Comparison of ENCODE assay signal across 27 cellular contexts in the genomic region with DNA sequence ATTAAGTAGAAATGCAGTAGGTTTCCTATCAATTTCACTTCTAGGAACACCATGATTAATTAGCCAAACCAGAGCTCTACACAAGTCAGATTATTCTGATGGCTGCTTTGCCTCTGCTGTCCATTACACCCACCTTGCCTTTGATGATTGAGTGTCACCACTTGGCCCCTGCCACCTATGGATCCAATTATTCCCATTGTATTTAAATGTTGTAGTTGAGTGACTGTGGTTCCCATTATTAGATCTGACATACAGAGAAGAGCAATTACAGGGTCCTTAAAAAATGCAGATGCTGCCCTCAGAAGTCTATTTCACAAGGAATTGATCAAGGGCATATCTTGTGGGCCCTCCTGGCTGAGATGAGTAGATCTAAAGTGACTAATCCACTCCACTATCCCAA.
A peak's percentile ranks its signal among the peaks of the same experiment; 100 is the strongest.
DNase-seq lines count a peak whose midpoint lies in the region; TF ChIP-seq lines count a peak whose summit lies in the region.
"Had no signal": no experiment of that assay in that cellular context is flagged by ENCODE, and none has a peak within 500 bp of the region (broad histone marks: within the 10 kb centered on the region; RNA-seq: fewer than 3 reads in every experiment).

No MANE protein-coding gene starts in this region.

- CTCF ChIA-PET in HEK293 (lab: Yijun Ruan, JAX), result no interaction called here

- no peak overlapping the region for H3K27ac ChIP-seq in HEK293 (ENCODE audit: extremely low read depth, low read depth, low read length)
- H3K27ac ChIP-seq: 22Rv1; A549; BLaER1; BLaER1 treated with 17β-estradiol and CSF1 and Interleukin-3, amounts not matched to agents 10 nM and 100 nM; C4-2B had no signal

- no peak overlapping the region for H3K4me3 ChIP-seq in HEK293 (ENCODE audit: low read depth, low read length)
- H3K4me3 ChIP-seq: A549; BLaER1; BLaER1 treated with 17β-estradiol and CSF1 and Interleukin-3, amounts not matched to agents 10 nM and 100 nM had no signal

- no peaks in the 10 kb centered on the region for H3K4me1 ChIP-seq in HEK293 (ENCODE audit: control insufficient read depth, insufficient read depth, low read length)
- H3K4me1 ChIP-seq: A549; BE2C; BLaER1; BLaER1 treated with 17β-estradiol and CSF1 and Interleukin-3, amounts not matched to agents 10 nM and 100 nM; Caco-2 had no signal

- H3K9me3 ChIP-seq in HEK293 (ENCODE audit: control insufficient read depth, insufficient read depth, low read depth, low read length), result no peaks in the 10 kb centered on the region; the same call in 1 of the 2 replicates
- H3K9me3 ChIP-seq: BE2C had no signal

- no peak for DNase-seq in GM13976 (ENCODE audit: low spot score)
- DNase-seq: 8988T; ACHN; AML-193; BE2C; C1 segment of cervical spinal cord; Caco-2; Calu3; CD4-positive, alpha-beta memory T cell; CD4-positive, alpha-beta T cell; CD4-positive, CD25-positive, alpha-beta regulatory T cell; CD8-positive, alpha-beta memory T cell; CD8-positive, alpha-beta T cell; COR-L47; DMS 273 treated with DMSO at 0.1 percent for 48 hours; DMS153; DMS53; DMS79; DMS79 treated with DMSO at 0.1 percent for 48 hours; DND-41; EL had no signal

- POLR2A ChIA-PET in HEK293 (lab: Yijun Ruan, JAX), result no interaction called here

- in situ Hi-C loops in GM13976 (cut with MboI; ENCODE audit: low sequenced_read_pairs, unreplicated experiment), result no loop called here

- no peak for TF ChIP-seq CTCF in HEK293 (tag by site-specific recombination; IDR thresholded peaks at IDR 0.05)
- TF ChIP-seq CTCF in GM13976 (IDR thresholded peaks at IDR 0.05; ENCODE audit: borderline replicate concordance, control extremely low read depth, extremely low read depth, insufficient read depth, missing control alignments), result no peak

- H3K36me3 ChIP-seq in HEK293 (ENCODE audit: control insufficient read depth in 2 of 2, insufficient read depth in 1 of 2, low read length in 2 of 2), result no peaks in the 10 kb centered on the region
- H3K36me3 ChIP-seq: BE2C; BLaER1; BLaER1 treated with 17β-estradiol and CSF1 and Interleukin-3, amounts not matched to agents 10 nM and 100 nM had no signal

TF ChIP-seq in HEK293, 187 proteins besides CTCF, POLR2A, EP300 and RAD21:
- TF ChIP-seq, protein P1, sequence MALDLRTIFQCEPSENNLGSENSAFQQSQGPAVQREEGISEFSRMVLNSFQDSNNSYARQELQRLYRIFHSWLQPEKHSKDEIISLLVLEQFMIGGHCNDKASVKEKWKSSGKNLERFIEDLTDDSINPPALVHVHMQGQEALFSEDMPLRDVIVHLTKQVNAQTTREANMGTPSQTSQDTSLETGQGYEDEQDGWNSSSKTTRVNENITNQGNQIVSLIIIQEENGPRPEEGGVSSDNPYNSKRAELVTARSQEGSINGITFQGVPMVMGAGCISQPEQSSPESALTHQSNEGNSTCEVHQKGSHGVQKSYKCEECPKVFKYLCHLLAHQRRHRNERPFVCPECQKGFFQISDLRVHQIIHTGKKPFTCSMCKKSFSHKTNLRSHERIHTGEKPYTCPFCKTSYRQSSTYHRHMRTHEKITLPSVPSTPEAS (tag by site-specific recombination; IDR thresholded peaks at IDR 0.05), result no peak
- TF ChIP-seq ZNF302 (tag by site-specific recombination; IDR thresholded peaks at IDR 0.05; ENCODE audit: low read depth), result peak; percentile 97
